1 cellular context compared by ENCODE assay signal in genomic region chr3:4504340-4505261, GRCh38.
TF ChIP-seq lines count a peak whose summit lies in the region.

No MANE protein-coding gene starts in this region.

TF ChIP-seq in K562, 482 proteins besides CTCF, POLR2A, EP300 and RAD21 (continued from another document and continues in another):
- TF ChIP-seq SMAD3 (CRISPR knock-in tag; conservative IDR thresholded peaks at IDR 0.05) = 0 out of 2 replicates have a peak, but pooled peaks have one; percentile 50
- peak; percentile 45; the same call in 1 of the 2 replicates for TF ChIP-seq DPF2 (IDR thresholded peaks at IDR 0.05)
- peak; percentile 92 for TF ChIP-seq NFIC (IDR thresholded peaks at IDR 0.05)
- no peak for TF ChIP-seq SMC3 (conservative IDR thresholded peaks at IDR 0.05; ENCODE audit: insufficient read depth, low read depth, low read length)
- TF ChIP-seq DMBX1 (CRISPR knock-in tag; IDR thresholded peaks at IDR 0.05; ENCODE audit: borderline replicate concordance) = 0 out of 2 replicates have a peak, but pooled peaks have one; percentile 13
- TF ChIP-seq CBX1 (IDR thresholded peaks at IDR 0.05; ENCODE audit: low read depth) = no peak
- no peak for TF ChIP-seq MEF2D (tag; conservative IDR thresholded peaks at IDR 0.05; ENCODE audit: low read depth)
- TF ChIP-seq GTF2E2 (tag; IDR thresholded peaks at IDR 0.05) = no peak
- no peak for TF ChIP-seq KLF1 (tag; IDR thresholded peaks at IDR 0.05)
- no peak for TF ChIP-seq MAFF (IDR thresholded peaks at IDR 0.05; ENCODE audit: low read length)
- 0 out of 2 replicates have a peak, but pooled peaks have one; percentile 22 for TF ChIP-seq ZBTB17 (CRISPR knock-in tag; IDR thresholded peaks at IDR 0.05)
- peak; percentile 20; the same call in 1 of the 2 replicates for TF ChIP-seq L3MBTL2 (IDR thresholded peaks at IDR 0.05)
- no peak for TF ChIP-seq NR4A1 (CRISPR knock-in tag; IDR thresholded peaks at IDR 0.05)
- no peak for TF ChIP-seq NR4A1 (tag; IDR thresholded peaks at IDR 0.05)
- TF ChIP-seq ZHX1 (conservative IDR thresholded peaks at IDR 0.05; ENCODE audit: low read length) = no peak
- TF ChIP-seq MECOM (CRISPR knock-in tag; IDR thresholded peaks at IDR 0.05) = 0 out of 2 replicates have a peak, but pooled peaks have one; percentile 14
- TF ChIP-seq POLR3A (IDR thresholded peaks at IDR 0.05; ENCODE audit: borderline replicate concordance, extremely low read depth, insufficient read depth, insufficient read length) = no peak
- TF ChIP-seq SAFB2 (IDR thresholded peaks at IDR 0.05; ENCODE audit: borderline replicate concordance, low read depth, low read length, severe bottlenecking) = no peak
- no peak for TF ChIP-seq PHTF2 (CRISPR knock-in tag; IDR thresholded peaks at IDR 0.05)
- no peak for TF ChIP-seq ZNF431 (CRISPR knock-in tag; IDR thresholded peaks at IDR 0.05)
- peak; percentile 39; the same call in 1 of the 2 replicates for TF ChIP-seq NFIX (CRISPR knock-in tag; IDR thresholded peaks at IDR 0.05; ENCODE audit: low read depth)
- TF ChIP-seq ZNF282 (CRISPR knock-in tag; IDR thresholded peaks at IDR 0.05) = no peak
- no peak for TF ChIP-seq POLR3G (IDR thresholded peaks at IDR 0.05; ENCODE audit: extremely low read depth, insufficient read length, insufficient replicate concordance)
- TF ChIP-seq LARP7 (IDR thresholded peaks at IDR 0.05) = no peak
- no peak for TF ChIP-seq RUNX1 (IDR thresholded peaks at IDR 0.05; ENCODE audit: low read depth)
- no peak for TF ChIP-seq RBFOX2 (IDR thresholded peaks at IDR 0.05; ENCODE audit: low read depth, low read length)
- TF ChIP-seq ZNF512 (tag; IDR thresholded peaks at IDR 0.05) = no peak
- TF ChIP-seq HINFP (tag; conservative IDR thresholded peaks at IDR 0.05; ENCODE audit: low read depth) = no peak
- TF ChIP-seq ZNF584 (CRISPR knock-in tag; IDR thresholded peaks at IDR 0.05; ENCODE audit: low read depth) = no peak
- TF ChIP-seq REST (CRISPR knock-in tag; IDR thresholded peaks at IDR 0.05; ENCODE audit: low read depth) = no peak
- TF ChIP-seq ZNF76 (CRISPR knock-in tag; IDR thresholded peaks at IDR 0.05; ENCODE audit: borderline replicate concordance) = no peak
- TF ChIP-seq ESRRB (CRISPR knock-in tag; IDR thresholded peaks at IDR 0.05; ENCODE audit: borderline replicate concordance) = no peak
- TF ChIP-seq CHD1 (IDR thresholded peaks at IDR 0.05; ENCODE audit: low read length) = no peak
- no peak for TF ChIP-seq SRF (CRISPR knock-in tag; IDR thresholded peaks at IDR 0.05)
- TF ChIP-seq E2F4 (CRISPR knock-in tag; IDR thresholded peaks at IDR 0.05; ENCODE audit: low read depth) = no peak
- no peak for TF ChIP-seq THAP7 (CRISPR knock-in tag; IDR thresholded peaks at IDR 0.05)
- no peak for TF ChIP-seq KAT2B (IDR thresholded peaks at IDR 0.05; ENCODE audit: low read depth, low read length)
- no peak for TF ChIP-seq ZNF134 (CRISPR knock-in tag; conservative IDR thresholded peaks at IDR 0.05)
- TF ChIP-seq RAD51 (IDR thresholded peaks at IDR 0.05; ENCODE audit: borderline replicate concordance, low read depth) = no peak
- TF ChIP-seq BMI1 (IDR thresholded peaks at IDR 0.05; ENCODE audit: low read length) = no peak
- TF ChIP-seq CTBP1 (IDR thresholded peaks at IDR 0.05; ENCODE audit: borderline replicate concordance) = peak; percentile 59; the same call in 1 of the 2 replicates
- TF ChIP-seq E2F5 (CRISPR knock-in tag; IDR thresholded peaks at IDR 0.05) = no peak
- no peak for TF ChIP-seq HDGF (IDR thresholded peaks at IDR 0.05)
- peak; percentile 45; the same call in 1 of the 2 replicates for TF ChIP-seq CEBPB (tag; IDR thresholded peaks at IDR 0.05)
- no peak for TF ChIP-seq ZNF695 (CRISPR knock-in tag; IDR thresholded peaks at IDR 0.05)
- no peak for TF ChIP-seq ARID1B (IDR thresholded peaks at IDR 0.05)
- TF ChIP-seq MEIS2 (IDR thresholded peaks at IDR 0.05; ENCODE audit: partially characterized antibody) = peak; percentile 60
- no peak for TF ChIP-seq BHLHE40 (IDR thresholded peaks at IDR 0.05; ENCODE audit: low read length)
- no peak for TF ChIP-seq ZC3H8 (IDR thresholded peaks at IDR 0.05)
- peak; percentile 40; the same call in 1 of the 2 replicates for TF ChIP-seq PKNOX1 (IDR thresholded peaks at IDR 0.05)
- no peak for TF ChIP-seq PYGO2 (tag; IDR thresholded peaks at IDR 0.05)
- TF ChIP-seq RBM14 (IDR thresholded peaks at IDR 0.05; ENCODE audit: borderline replicate concordance, insufficient read depth, low read depth, low read length) = no peak
- no peak for TF ChIP-seq HOMEZ (CRISPR knock-in tag; IDR thresholded peaks at IDR 0.05)
- TF ChIP-seq ATF7 (IDR thresholded peaks at IDR 0.05) = 0 out of 2 replicates have a peak, but pooled peaks have one; percentile 16
- TF ChIP-seq CREBBP (IDR thresholded peaks at IDR 0.05; ENCODE audit: low read depth, low read length) = no peak
- TF ChIP-seq NFE2 (IDR thresholded peaks at IDR 0.05; ENCODE audit: low read depth) = no peak
- TF ChIP-seq CAMTA2 (CRISPR knock-in tag; conservative IDR thresholded peaks at IDR 0.05) = no peak
- TF ChIP-seq MYNN (IDR thresholded peaks at IDR 0.05) = no peak
- no peak for TF ChIP-seq MYNN (CRISPR knock-in tag; IDR thresholded peaks at IDR 0.05)
- no peak for TF ChIP-seq ZNF280B (CRISPR knock-in tag; IDR thresholded peaks at IDR 0.05)
- TF ChIP-seq POLR2B (IDR thresholded peaks at IDR 0.05; ENCODE audit: low read depth, partially characterized antibody) = no peak
